Comparison of ENCODE assay signal across 8 cellular contexts in the genomic region with DNA sequence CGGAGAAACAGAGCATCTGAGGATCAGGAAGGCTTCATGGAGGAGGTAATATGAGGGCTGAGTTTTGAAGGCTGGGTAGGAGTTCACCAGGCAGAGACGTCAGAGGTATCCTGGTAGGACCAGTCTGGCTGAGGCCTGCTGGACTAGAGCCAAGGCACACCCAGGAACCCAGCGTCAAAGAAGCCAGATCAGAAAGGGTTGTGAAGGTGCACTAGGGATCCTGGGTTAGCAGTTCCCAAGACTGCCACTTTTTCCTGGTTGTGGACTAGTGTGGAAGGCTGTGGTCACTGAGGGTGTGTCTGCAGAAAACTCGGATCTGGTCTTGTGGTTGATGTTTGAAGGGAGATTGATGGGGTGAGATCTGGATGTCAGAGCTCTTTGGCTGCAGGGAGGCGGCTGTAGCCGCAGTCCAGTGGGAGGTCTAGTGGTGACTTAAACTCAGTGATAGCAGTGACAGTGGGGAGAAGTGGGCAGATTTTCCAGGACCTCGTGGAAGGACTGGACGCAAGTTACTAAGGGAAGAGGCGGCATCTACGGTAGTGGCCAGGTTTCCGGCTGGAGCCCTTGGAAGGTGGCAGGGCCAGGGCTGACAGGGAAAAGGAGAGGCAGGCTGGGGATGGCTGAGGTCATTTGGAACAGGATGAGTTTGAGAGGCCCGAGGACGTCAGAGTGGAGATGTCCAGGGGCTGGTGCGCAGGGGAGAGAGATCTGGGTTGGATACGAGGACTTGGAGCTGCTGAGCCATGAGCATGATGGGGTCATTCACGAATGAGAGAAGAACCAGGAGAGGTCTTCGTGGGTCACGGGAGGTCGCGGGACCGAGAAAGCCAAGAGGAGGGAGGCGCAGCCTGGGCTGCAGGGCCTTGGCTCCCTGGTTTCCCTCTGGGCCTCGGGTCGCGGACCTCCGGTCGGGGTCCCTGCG. TPM values are rescaled to one million over a fixed set of nuclear protein-coding genes. Genes with fewer than 3 reads are reported as not detected.
DNase-seq lines count a peak whose midpoint lies in the region; ATAC-seq, FAIRE-seq and TF ChIP-seq lines count a peak whose summit lies in the region.

No MANE protein-coding gene starts in this region.

- H3K4me2 ChIP-seq in A549: peak overlapping the region; percentile 83

- 57% methylated on average over 28 of the region's 28 CpGs for WGBS in A549 (ENCODE audit: missing lambda C conversion rate)
- 30% methylated on average over 22 of the region's 28 CpGs for WGBS in esophagus muscularis mucosa

- H3K27me3 Mint-ChIP-seq in T-cell (no peaks in the 10 kb centered on the region), neural crest cell (ENCODE audit: low read depth) (peaks cover 15% of the 10 kb centered on the region)

- TF ChIP-seq EP300 in A549 (IDR thresholded peaks at IDR 0.05): no peak
- TF ChIP-seq EP300 in esophagus muscularis mucosa (IDR thresholded peaks at IDR 0.05): no peak

- no peak for FAIRE-seq in A549 (lab: Jason Lieb, UNC)

- peaks cover 26% of the 10 kb centered on the region for H3K36me3 Mint-ChIP-seq in T-cell
- H3K36me3 Mint-ChIP-seq in neural crest cell (ENCODE audit: low read depth): peaks cover 9% of the 10 kb centered on the region

- H3K9me3 ChIP-seq in A549 (no peaks in the 10 kb centered on the region), esophagus muscularis mucosa (no peaks in the 10 kb centered on the region)

- TF ChIP-seq CTCF in A549 (IDR thresholded peaks at IDR 0.05) (no peak), esophagus muscularis mucosa (IDR thresholded peaks at IDR 0.05) (no peak), neural crest cell (conservative IDR thresholded peaks at IDR 0.05) (no peak)

- H3K4me3 ChIP-seq in A549 (peak overlapping the region; percentile 53), esophagus muscularis mucosa (peak overlapping the region; percentile 61 to 66 (median 62))

- H3K36me3 ChIP-seq in esophagus muscularis mucosa: peaks cover 29 to 79% (median 68%) of the 10 kb centered on the region in 4 donors

- DNase-seq in A549 (ENCODE audit: low read depth in 1 of 2, low spot score in 1 of 2): no peak
- peak in 2 of 34 experiments; percentile 23 to 32 for DNase-seq in T-cell
- DNase-seq in esophagus muscularis mucosa (ENCODE audit: extremely low spot score): no peak
- no peak for DNase-seq in neural crest cell (ENCODE audit: low read depth, low spot score)
- DNase-seq in NCI-H2171 (lab: John Stamatoyannopoulos, UW): no peak

- TF ChIP-seq POLR2A in A549 (IDR thresholded peaks at IDR 0.05; ENCODE audit: low read length) (no peak), esophagus muscularis mucosa (IDR thresholded peaks at IDR 0.05; ENCODE audit: low read depth) (no peak), GM18505 (IDR thresholded peaks at IDR 0.05; ENCODE audit: borderline replicate concordance, extremely low read depth, insufficient read depth, insufficient read length) (no peak)

- ATAC-seq in A549 (peak; percentile 1 to 15), GM19035 (IDR thresholded peaks at IDR 0.05; ENCODE audit: unreplicated experiment) (peak; percentile 3), T-cell (replicated peaks in 1 of 4) (no peak), GM18505 (IDR thresholded peaks at IDR 0.05; ENCODE audit: unreplicated experiment) (no peak), HG03039 (IDR thresholded peaks at IDR 0.05; ENCODE audit: unreplicated experiment) (no peak)

- peaks cover 44 to 51% (median 45%) of the 10 kb centered on the region in 3 donors for H3K4me1 Mint-ChIP-seq in T-cell
- H3K4me1 Mint-ChIP-seq in neural crest cell: peaks cover 29% of the 10 kb centered on the region

- POLR2A ChIA-PET in A549 (lab: Yijun Ruan, JAX) (interaction anchor here (1.3 to 2.2 kb wide), 6 partner anchors 8 to 60 kb away, joined by 3 to 27 read pairs (median 6); a partner anchor contains a TSS), T-cell (lab: Charles Lee) (interaction anchor here in 1 of 2 donors (2.1 to 2.8 kb wide), 2 partner anchors 13 to 37 kb away, joined by 5 to 21 read pairs; a partner anchor contains a TSS)

- TF ChIP-seq RAD21 in A549 (conservative IDR thresholded peaks at IDR 0.05 in 1 of 2, IDR thresholded peaks at IDR 0.05 in 1 of 2): no peak

- H3K27ac Mint-ChIP-seq in T-cell (peak overlapping the region; percentile 79 to 88), neural crest cell (ENCODE audit: unreplicated experiment) (peak overlapping the region; percentile 73)

- peaks cover 17% of the 10 kb centered on the region for H3K4me1 ChIP-seq in A549
- peaks cover 40 to 74% (median 70%) of the 10 kb centered on the region in 4 donors for H3K4me1 ChIP-seq in esophagus muscularis mucosa

- H3K9me3 Mint-ChIP-seq in T-cell (no peaks in the 10 kb centered on the region), neural crest cell (no peaks in the 10 kb centered on the region)

- H3K4me3 Mint-ChIP-seq in T-cell: peak overlapping the region; percentile 78 to 90 (median 87)
- H3K4me3 Mint-ChIP-seq in neural crest cell: peak overlapping the region; percentile 78

- no peaks in the 10 kb centered on the region for H3K27me3 ChIP-seq in esophagus muscularis mucosa

- CTCF ChIA-PET in A549 (lab: Yijun Ruan, JAX) (interaction anchor here (0.7 to 2.3 kb wide), 4 partner anchors 13 to 83 kb away, joined by 3 to 18 read pairs (median 3); no protein-coding TSS in a partner anchor), T-cell (lab: Charles Lee) (interaction anchor here in 1 of 2 donors (1.0 to 1.8 kb wide), 3 partner anchors 12 to 37 kb away, joined by 3 to 13 read pairs (median 9); a partner anchor contains a TSS)

- intact Hi-C loops in esophagus muscularis mucosa (cut with DNase I): no loop called here

- H3K27ac ChIP-seq in A549: peak overlapping the region; percentile 92
- peak overlapping the region; percentile 91 to 97 (median 94) for H3K27ac ChIP-seq in esophagus muscularis mucosa (replicated peaks in 1 of 4)

TF ChIP-seq in A549, 52 proteins besides CTCF, POLR2A, EP300 and RAD21:
- TF ChIP-seq RFX5 (IDR thresholded peaks at IDR 0.05): no peak
- TF ChIP-seq FOXS1 (CRISPR knock-in tag; IDR thresholded peaks at IDR 0.05): no peak
- TF ChIP-seq ZFP36 (IDR thresholded peaks at IDR 0.05; ENCODE audit: borderline replicate concordance, partially characterized antibody): peak; percentile 77
- TF ChIP-seq, protein P1, sequence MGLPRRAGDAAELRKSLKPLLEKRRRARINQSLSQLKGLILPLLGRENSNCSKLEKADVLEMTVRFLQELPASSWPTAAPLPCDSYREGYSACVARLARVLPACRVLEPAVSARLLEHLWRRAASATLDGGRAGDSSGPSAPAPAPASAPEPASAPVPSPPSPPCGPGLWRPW (IDR thresholded peaks at IDR 0.05): no peak
- no peak for TF ChIP-seq MYC (IDR thresholded peaks at IDR 0.05; ENCODE audit: borderline replicate concordance, low read length)
- TF ChIP-seq GATA3 (IDR thresholded peaks at IDR 0.05; ENCODE audit: borderline replicate concordance): no peak
- TF ChIP-seq KDM5A (IDR thresholded peaks at IDR 0.05): no peak

RNA-seq across cellular contexts. Expression of a gene that starts 10.9 kb away (rescaled TPM):
- polyA plus RNA-seq in A549 (2011; rRNA removed) (28.9 and 31.8 TPM in 2 replicates), A549 (2017; fragmentation: RNase III; extraction: RNeasy Plus Mini Kit Qiagen cat#74134 plus additional on column Dnase treatment) (50.7 to 55.8 TPM (median 55.1 TPM) in 3 replicates)
- polyA plus RNA-seq in A549 (2012; cell fraction: cytosol; rRNA removed): 52.5 and 61.2 TPM in 2 replicates
- 90.0 and 117 TPM in 2 replicates for polyA plus RNA-seq in A549 (2012; cell fraction: nucleus; rRNA removed)
- polyA minus RNA-seq in A549 (2011; rRNA and poly(A)+ RNA removed): 44.1 and 63.9 TPM in 2 replicates
- total RNA-seq in T-cell (100 to 1,000 TPM; 155 to 302 (median 172) TPM), esophagus muscularis mucosa (10 to 100 TPM; 51.5 to 84.6 (median 82.1) TPM), neural crest cell (49.0 and 53.7 TPM in 2 replicates)

RNA-seq across cellular contexts. Expression of a gene that starts 13.9 kb away (rescaled TPM):
- polyA plus RNA-seq in A549 (2011; rRNA removed) (9.9 and 10.4 TPM in 2 replicates), A549 (2017; fragmentation: RNase III; extraction: RNeasy Plus Mini Kit Qiagen cat#74134 plus additional on column Dnase treatment) (16.9 to 21.3 TPM (median 17.4 TPM) in 3 replicates)
- 20.3 and 32.5 TPM in 2 replicates for polyA plus RNA-seq in A549 (2012; cell fraction: cytosol; rRNA removed)
- polyA plus RNA-seq in A549 (2012; cell fraction: nucleus; rRNA removed): 27.9 and 48.3 TPM in 2 replicates
- 9.6 and 15.2 TPM in 2 replicates for polyA minus RNA-seq in A549 (2011; rRNA and poly(A)+ RNA removed)
- total RNA-seq in T-cell (100 to 1,000 TPM; 179 to 285 (median 200) TPM), esophagus muscularis mucosa (10 to 100 TPM; 40.7 to 56.3 (median 45.8) TPM), neural crest cell (17.5 and 23.6 TPM in 2 replicates)

RNA-seq across cellular contexts. Expression of a gene that starts 36.3 kb away (rescaled TPM):
- polyA plus RNA-seq in A549 (2011; rRNA removed) (14.2 and 17.2 TPM in 2 replicates), A549 (2017; fragmentation: RNase III; extraction: RNeasy Plus Mini Kit Qiagen cat#74134 plus additional on column Dnase treatment) (26.6 to 30.8 TPM (median 29.7 TPM) in 3 replicates)
- 37.5 and 49.6 TPM in 2 replicates for polyA plus RNA-seq in A549 (2012; cell fraction: cytosol; rRNA removed)
- 142 and 197 TPM in 2 replicates for polyA plus RNA-seq in A549 (2012; cell fraction: nucleus; rRNA removed)
- polyA minus RNA-seq in A549 (2011; rRNA and poly(A)+ RNA removed): 22.9 and 35.0 TPM in 2 replicates
- total RNA-seq in T-cell (10 to 100 TPM; 54.2 to 74.7 (median 66.8) TPM), esophagus muscularis mucosa (10 to 100 TPM; 21.4 to 43.1 (median 27.1) TPM), neural crest cell (58.2 and 58.9 TPM in 2 replicates)

RNA-seq across cellular contexts. Expression of a gene that starts 37.8 kb away (rescaled TPM):
- polyA plus RNA-seq in A549 (2011; rRNA removed) (16.7 and 18.1 TPM in 2 replicates), A549 (2017; fragmentation: RNase III; extraction: RNeasy Plus Mini Kit Qiagen cat#74134 plus additional on column Dnase treatment) (30.9 to 34.9 TPM (median 34.5 TPM) in 3 replicates)
- polyA plus RNA-seq in A549 (2012; cell fraction: cytosol; rRNA removed): 30.6 and 42.9 TPM in 2 replicates
- polyA plus RNA-seq in A549 (2012; cell fraction: nucleus; rRNA removed): 47.1 and 61.0 TPM in 2 replicates
- 35.2 and 53.1 TPM in 2 replicates for polyA minus RNA-seq in A549 (2011; rRNA and poly(A)+ RNA removed)
- total RNA-seq in T-cell (100 to 1,000 TPM in 2 of 5 donors, 10 to 100 TPM in 3; 60.8 to 110 (median 84.0) TPM), esophagus muscularis mucosa (10 to 100 TPM; 29.9 to 41.7 (median 37.6) TPM), neural crest cell (88.3 and 94.0 TPM in 2 replicates)

RNA-seq across cellular contexts. Expression of a gene that starts 56.2 kb away (rescaled TPM):
- polyA plus RNA-seq in A549 (2011; rRNA removed): 0.11 and 0.13 TPM in 2 replicates
- polyA plus RNA-seq in A549 (2012; cell fraction: cytosol; rRNA removed): 0.61 and 0.74 TPM in 2 replicates
- polyA plus RNA-seq in A549 (2012; cell fraction: nucleus; rRNA removed): 2.0 and 2.8 TPM in 2 replicates
- polyA plus RNA-seq in A549 (2017; fragmentation: RNase III; extraction: RNeasy Plus Mini Kit Qiagen cat#74134 plus additional on column Dnase treatment): 0.49 to 0.50 TPM (median 0.50 TPM) in 3 replicates
- 0.17 TPM in 1 of 2 replicates, not detected in the other for polyA minus RNA-seq in A549 (2011; rRNA and poly(A)+ RNA removed)
- total RNA-seq in T-cell: 1 to 10 TPM; 2.3 to 8.0 (median 3.6) TPM
- total RNA-seq in esophagus muscularis mucosa: 1 to 10 TPM in 3 of 4 donors, under 1 TPM in 1; 0.99 to 1.2 (median 1.2) TPM
- total RNA-seq in neural crest cell: 1.0 and 1.1 TPM in 2 replicates

Comparison
In these comparisons a context has a peak if more than half of its experiments do, and no peak if none do; other contexts are left out.
1. ATAC-seq: peak in A549 (2 of 2) and GM19035 (single experiment); none in T-cell (0 of 4), GM18505 (single experiment) and HG03039 (single experiment).